Comparison of ENCODE assay signal across 18 cellular contexts in genomic region chr5:177189416-177189815, GRCh38. TPM values are rescaled to one million over a fixed set of nuclear protein-coding genes. Genes with fewer than 3 reads are reported as not detected.
DNase-seq lines count a peak whose midpoint lies in the region; ATAC-seq, FAIRE-seq and TF ChIP-seq lines count a peak whose summit lies in the region.
"Had no signal": no experiment of that assay in that cellular context is flagged by ENCODE, and none has a peak within 500 bp of the region (broad histone marks: within the 10 kb centered on the region; RNA-seq: fewer than 3 reads in every experiment).

No MANE protein-coding gene starts in this region.

- no peak for FAIRE-seq in H54 (lab: Jason Lieb, UNC)

- no peaks in the 10 kb centered on the region for H3K9me3 Mint-ChIP-seq in stimulated activated naive CD8-positive, alpha-beta T cell treated with anti-CD3 and anti-CD28 coated beads, Interleukin-15, Interleukin-2, amounts not matched to agents 100 ng/mL and 50 ng/mL, for 24 hours
- H3K9me3 Mint-ChIP-seq: activated naive CD4-positive, alpha-beta T cell treated with anti-CD3 and anti-CD28 coated beads, Interleukin-2, amount 50 U/mL, for 24 hours had no signal

- peak overlapping the region; percentile 45 for H3K27ac Mint-ChIP-seq in stimulated activated naive CD8-positive, alpha-beta T cell treated with anti-CD3 and anti-CD28 coated beads, Interleukin-15, Interleukin-2, amounts not matched to agents 100 ng/mL and 50 ng/mL, for 24 hours
- peak overlapping the region; percentile 82 for H3K27ac Mint-ChIP-seq in T-helper 17 cell

- H3K4me3 ChIP-seq in urinary bladder (ENCODE audit: low read depth, low read length) (no peak overlapping the region), HAP-1 (no peak overlapping the region)
- H3K4me3 ChIP-seq: sigmoid colon had no signal

- TF ChIP-seq POLR2A in H54 (IDR thresholded peaks at IDR 0.05; ENCODE audit: low read depth, low read length), result no peak

- no peak for ATAC-seq in stimulated activated naive CD8-positive, alpha-beta T cell treated with anti-CD3 and anti-CD28 coated beads, Interleukin-15, Interleukin-2, amounts not matched to agents 100 U/mL and 50 U/mL, for 24 hours
- ATAC-seq in T-helper 17 cell, result no peak
- ATAC-seq: esophagus mucosa had no signal

- H3K4me1 Mint-ChIP-seq in stimulated activated naive CD8-positive, alpha-beta T cell treated with anti-CD3 and anti-CD28 coated beads, Interleukin-15, Interleukin-2, amounts not matched to agents 100 ng/mL and 50 ng/mL, for 24 hours (ENCODE audit: low read depth), result peaks cover 19% of the 10 kb centered on the region
- peaks cover 6% of the 10 kb centered on the region for H3K4me1 Mint-ChIP-seq in T-helper 17 cell

- no peaks in the 10 kb centered on the region for H3K27me3 ChIP-seq in HAP-1 (ENCODE audit: low read depth)
- H3K27me3 ChIP-seq: sigmoid colon had no signal

- peaks cover 30% of the 10 kb centered on the region for H3K36me3 Mint-ChIP-seq in stimulated activated naive CD8-positive, alpha-beta T cell treated with anti-CD3 and anti-CD28 coated beads, Interleukin-15, Interleukin-2, amounts not matched to agents 100 ng/mL and 50 ng/mL, for 24 hours (ENCODE audit: low read depth)
- no peaks in the 10 kb centered on the region for H3K36me3 Mint-ChIP-seq in T-helper 17 cell (ENCODE audit: low read depth)
- H3K36me3 Mint-ChIP-seq: activated naive CD4-positive, alpha-beta T cell treated with anti-CD3 and anti-CD28 coated beads, Interleukin-2, amount 50 U/mL, for 24 hours had no signal

- H3K36me3 ChIP-seq in urinary bladder (ENCODE audit: insufficient read depth) (peaks cover 5% of the 10 kb centered on the region), HAP-1 (replicated peaks) (peaks cover 19% of the 10 kb centered on the region)

- in situ Hi-C loops in HAP-1 (cut with MboI; ENCODE audit: low sequenced_read_pairs), result no loop called here

- DNase-seq in stimulated activated naive CD8-positive, alpha-beta T cell treated with anti-CD3 and anti-CD28 coated beads, Interleukin-15, Interleukin-2, amounts not matched to agents 100 U/mL and 50 U/mL, for 24 hours, result no peak
- DNase-seq in T-helper 17 cell (no peak), foreskin melanocyte (peak; percentile 3), H54 (ENCODE audit: insufficient read length, low spot score) (no peak), HAP-1 (ENCODE audit: low spot score in 2 of 2) (no peak), amniotic stem cell (lab: John Stamatoyannopoulos, UW) (no peak)
- DNase-seq: activated CD4-positive, alpha-beta T cell treated with anti-CD3 and anti-CD28 coated beads for 4 hours; activated CD8-positive, alpha-beta memory T cell treated with anti-CD3 and anti-CD28 coated beads, Interleukin-2, amount 50 U/mL, for 4 hours; Caco-2; NCI-H2081; NCI-H526; sigmoid colon; stimulated activated CD4-positive, alpha-beta T cell treated with anti-CD3 and anti-CD28 coated beads, Interleukin-2, amount 100 ng/mL, for 48 hours; T1000 had no signal

- no peak overlapping the region for H3K4me3 Mint-ChIP-seq in stimulated activated naive CD8-positive, alpha-beta T cell treated with anti-CD3 and anti-CD28 coated beads, Interleukin-15, Interleukin-2, amounts not matched to agents 100 ng/mL and 50 ng/mL, for 24 hours
- no peak overlapping the region for H3K4me3 Mint-ChIP-seq in T-helper 17 cell
- H3K4me3 Mint-ChIP-seq: activated naive CD4-positive, alpha-beta T cell treated with anti-CD3 and anti-CD28 coated beads, Interleukin-2, amount 50 U/mL, for 24 hours had no signal

- peak overlapping the region; percentile 38 for H3K27ac ChIP-seq in urinary bladder (ENCODE audit: low read depth)
- H3K27ac ChIP-seq: sigmoid colon had no signal

- no peaks in the 10 kb centered on the region for H3K9me3 ChIP-seq in T-helper 17 cell (ENCODE audit: control insufficient read depth, low read length, poor library complexity, severe bottlenecking)
- H3K9me3 ChIP-seq in HAP-1, result no peaks in the 10 kb centered on the region
- H3K9me3 ChIP-seq: Caco-2, sigmoid colon had no signal

- no peaks in the 10 kb centered on the region for H3K27me3 Mint-ChIP-seq in stimulated activated naive CD8-positive, alpha-beta T cell treated with anti-CD3 and anti-CD28 coated beads, Interleukin-15, Interleukin-2, amounts not matched to agents 100 ng/mL and 50 ng/mL, for 24 hours
- H3K27me3 Mint-ChIP-seq in T-helper 17 cell, result no peaks in the 10 kb centered on the region
- H3K27me3 Mint-ChIP-seq: activated naive CD4-positive, alpha-beta T cell treated with anti-CD3 and anti-CD28 coated beads, Interleukin-2, amount 50 U/mL, for 24 hours had no signal

- peaks cover 1% of the 10 kb centered on the region for H3K4me1 ChIP-seq in urinary bladder (ENCODE audit: insufficient read depth)
- H3K4me1 ChIP-seq in HAP-1, result no peaks in the 10 kb centered on the region; the same call in 1 of the 2 replicates
- H3K4me1 ChIP-seq: Caco-2 had no signal

RNA-seq across cellular contexts. Expression of gene NSD1, which starts 55.8 kb away (rescaled TPM):
- 100 to 1,000 TPM; 103 TPM for total RNA-seq in T-helper 17 cell
- 85.7 TPM for total RNA-seq in urinary bladder
- 14.7 TPM for polyA plus RNA-seq in urinary bladder
